In the genomic region with DNA sequence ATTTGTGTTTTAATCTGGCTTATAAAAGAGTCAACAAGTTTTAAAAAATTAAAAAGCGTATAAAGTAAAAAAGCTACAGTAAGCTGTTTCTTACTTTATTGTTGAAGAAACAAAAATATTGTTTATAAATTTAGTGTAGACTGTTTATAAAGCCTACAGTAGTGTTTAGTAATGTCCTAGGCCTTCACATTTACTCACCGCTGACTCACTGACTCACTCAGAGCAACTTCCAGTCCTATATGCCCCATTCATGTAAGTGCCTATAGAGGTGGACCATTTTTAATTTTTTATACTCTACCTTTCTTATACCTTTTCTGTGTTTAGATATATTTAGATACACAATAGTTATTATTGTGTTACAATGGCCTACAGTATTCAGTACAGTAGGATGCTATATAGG, we compare ENCODE assay signal across 28 cellular contexts. TPM values are rescaled to one million over a fixed set of nuclear protein-coding genes. Genes with fewer than 3 reads are reported as not detected.
"Had no signal": no experiment of that assay in that cellular context is flagged by ENCODE, and none has a peak within 500 bp of the region (broad histone marks: within the 10 kb centered on the region; RNA-seq: fewer than 3 reads in every experiment).

No MANE protein-coding gene starts in this region.

- H3K27ac ChIP-seq: ascending aorta, cardiac muscle cell, Peyer's patch had no signal

- ATAC-seq: activated CD8-positive, alpha-beta memory T cell treated with anti-CD3 and anti-CD28 coated beads, Interleukin-2, amount 10 ng/mL, durations not matched to agents 7 days and 5 days; WTC11 had no signal

- DNase-seq: activated CD4-positive, alpha-beta T cell treated with anti-CD3 and anti-CD28 coated beads for 48 hours; activated CD4-positive, alpha-beta T cell treated with anti-CD3 and anti-CD28 coated beads, Interleukin-2, amount 50 U/mL, for 4 hours; activated CD4-positive, CD25-positive, alpha-beta regulatory T cell treated with anti-CD3 and anti-CD28 coated beads, Interleukin-2, amount 50 U/mL, for 72 hours; activated CD8-positive, alpha-beta memory T cell treated with anti-CD3 and anti-CD28 coated beads, Interleukin-2, amount 10 ng/mL, durations not matched to agents 7 days and 5 days; activated effector memory CD4-positive, alpha-beta T cell treated with Interleukin-2 at 50 U/mL for 16 hours; activated naive CD4-positive, alpha-beta T cell; activated T-cell treated with anti-CD3 and anti-CD28 coated beads, Interleukin-2, amount 50 U/mL, for 24 hours; amniotic stem cell; NCI-H1092; NCI-H1417 treated with DMSO at 0.1 percent for 48 hours; NCI-H1694; NCI-H2029; NCI-H2107; NCI-H345; NCI-H510A treated with DMSO at 0.1 percent for 48 hours; NCI-H69; NK-92 treated with Interleukin-12 subunit alpha and Interleukin-12 subunit beta, amount 100 ng/mL, for 24 hours; OCI-M1; Peyer's patch; SHP77 treated with DMSO at 0.1 percent for 48 hours had no signal

- H3K36me3 ChIP-seq: Peyer's patch had no signal

- H3K4me1 ChIP-seq: Peyer's patch had no signal

- H3K27ac Mint-ChIP-seq: activated CD8-positive, alpha-beta memory T cell treated with anti-CD3 and anti-CD28 coated beads, Interleukin-2, amount 10 ng/mL, durations not matched to agents 7 days and 5 days; activated naive CD4-positive, alpha-beta T cell treated with anti-CD3 and anti-CD28 coated beads, Interleukin-2, amount 50 U/mL, for 24 hours; activated T-cell treated with anti-CD3 and anti-CD28 coated beads, Interleukin-2, amount 50 U/mL, for 24 hours; activated T-helper 1 cell treated with anti-CD3 and anti-CD28 coated beads, Interleukin-12 subunit alpha, Interleukin-12 subunit beta, Interleukin-2, Interleukin-4 antibody, amounts not matched to agents 30 ng/mL and 10 ng/mL and 1 ng/mL, durations not matched to agents 14 hours and 24 hours and 36 hours; brain; T-helper 1 cell treated with Interleukin-12 subunit alpha and Interleukin-12 subunit beta and Interleukin-4 antibody, amounts not matched to agents 30 μg/mL and 1 μg/mL, for 36 hours; WTC11 had no signal

- H3K4me1 Mint-ChIP-seq: activated CD8-positive, alpha-beta memory T cell treated with anti-CD3 and anti-CD28 coated beads, Interleukin-2, amount 10 ng/mL, durations not matched to agents 7 days and 5 days; activated naive CD4-positive, alpha-beta T cell treated with anti-CD3 and anti-CD28 coated beads, Interleukin-2, amount 50 U/mL, for 24 hours had no signal

- H3K9me3 ChIP-seq: ascending aorta, Peyer's patch had no signal

- H3K27me3 Mint-ChIP-seq: activated CD8-positive, alpha-beta memory T cell treated with anti-CD3 and anti-CD28 coated beads, Interleukin-2, amount 10 ng/mL, durations not matched to agents 7 days and 5 days; activated naive CD4-positive, alpha-beta T cell treated with anti-CD3 and anti-CD28 coated beads, Interleukin-2, amount 50 U/mL, for 24 hours; activated T-cell treated with anti-CD3 and anti-CD28 coated beads, Interleukin-2, amount 50 U/mL, for 24 hours; brain had no signal

- H3K4me3 Mint-ChIP-seq: activated CD8-positive, alpha-beta memory T cell treated with anti-CD3 and anti-CD28 coated beads, Interleukin-2, amount 10 ng/mL, durations not matched to agents 7 days and 5 days; activated naive CD4-positive, alpha-beta T cell treated with anti-CD3 and anti-CD28 coated beads, Interleukin-2, amount 50 U/mL, for 24 hours; activated T-cell treated with anti-CD3 and anti-CD28 coated beads, Interleukin-2, amount 50 U/mL, for 24 hours; activated T-helper 1 cell treated with anti-CD3 and anti-CD28 coated beads, Interleukin-12 subunit alpha, Interleukin-12 subunit beta, Interleukin-2, Interleukin-4 antibody, amounts not matched to agents 30 ng/mL and 10 ng/mL and 1 ng/mL, durations not matched to agents 14 hours and 24 hours and 36 hours; brain; T-helper 1 cell treated with Interleukin-12 subunit alpha and Interleukin-12 subunit beta and Interleukin-4 antibody, amounts not matched to agents 30 μg/mL and 1 μg/mL, for 36 hours; WTC11 had no signal

- H3K4me3 ChIP-seq: ascending aorta, cardiac muscle cell, Peyer's patch had no signal

- H3K27me3 ChIP-seq: ascending aorta, cardiac muscle cell, Peyer's patch had no signal

- H3K36me3 Mint-ChIP-seq: activated CD8-positive, alpha-beta memory T cell treated with anti-CD3 and anti-CD28 coated beads, Interleukin-2, amount 10 ng/mL, durations not matched to agents 7 days and 5 days; activated naive CD4-positive, alpha-beta T cell treated with anti-CD3 and anti-CD28 coated beads, Interleukin-2, amount 50 U/mL, for 24 hours had no signal

- H3K9me3 Mint-ChIP-seq: activated T-cell treated with anti-CD3 and anti-CD28 coated beads, Interleukin-2, amount 50 U/mL, for 24 hours; activated T-helper 1 cell treated with anti-CD3 and anti-CD28 coated beads, Interleukin-12 subunit alpha, Interleukin-12 subunit beta, Interleukin-2, Interleukin-4 antibody, amounts not matched to agents 30 ng/mL and 10 ng/mL and 1 ng/mL, durations not matched to agents 14 hours and 24 hours and 36 hours; T-helper 1 cell treated with Interleukin-12 subunit alpha and Interleukin-12 subunit beta and Interleukin-4 antibody, amounts not matched to agents 30 μg/mL and 1 μg/mL, for 36 hours; WTC11 had no signal

RNA-seq across cellular contexts. Expression of a gene that starts 12.2 kb away (rescaled TPM):
- total RNA-seq: activated CD8-positive, alpha-beta memory T cell treated with anti-CD3 and anti-CD28 coated beads, Interleukin-2, amount 10 ng/mL, durations not matched to agents 7 days and 5 days; activated T-helper 1 cell treated with anti-CD3 and anti-CD28 coated beads, Interleukin-12 subunit alpha, Interleukin-12 subunit beta, Interleukin-2, Interleukin-4 antibody, amounts not matched to agents 30 ng/mL and 10 ng/mL and 1 ng/mL, durations not matched to agents 14 hours and 24 hours and 36 hours; MCF 10A had no signal
